8 cellular contexts compared by ENCODE assay signal in the genomic region with DNA sequence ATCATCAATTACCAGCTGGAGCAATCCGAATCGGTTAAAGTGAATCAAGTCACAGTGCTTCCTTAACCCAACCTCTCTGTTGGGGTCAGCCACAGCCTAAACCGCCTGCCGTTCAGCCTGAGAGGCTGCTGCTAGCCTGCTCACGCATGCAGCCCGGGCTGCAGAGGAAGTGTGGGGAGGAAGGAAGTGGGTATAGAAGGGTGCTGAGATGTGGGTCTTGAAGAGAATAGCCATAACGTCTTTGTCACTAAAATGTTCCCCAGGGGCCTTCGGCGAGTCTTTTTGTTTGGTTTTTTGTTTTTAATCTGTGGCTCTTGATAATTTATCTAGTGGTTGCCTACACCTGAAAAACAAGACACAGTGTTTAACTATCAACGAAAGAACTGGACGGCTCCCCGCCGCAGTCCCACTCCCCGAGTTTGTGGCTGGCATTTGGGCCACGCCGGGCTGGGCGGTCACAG. TPM values are rescaled to one million over a fixed set of nuclear protein-coding genes. Genes with fewer than 3 reads are reported as not detected.
DNase-seq lines count a peak whose midpoint lies in the region; ATAC-seq, FAIRE-seq and TF ChIP-seq lines count a peak whose summit lies in the region.

No MANE protein-coding gene starts in this region.

- H3K4me3 Mint-ChIP-seq in T-helper 17 cell = peak overlapping the region; percentile 97

- ATAC-seq in GM19395 (IDR thresholded peaks at IDR 0.05; ENCODE audit: unreplicated experiment) = peak; percentile 80
- ATAC-seq in HG03442 (IDR thresholded peaks at IDR 0.05; ENCODE audit: unreplicated experiment) = peak; percentile 75
- peak; percentile 81 for ATAC-seq in T-helper 17 cell

- no peak overlapping the region for H3K27ac ChIP-seq in kidney (ENCODE audit: low read depth in 2 of 2, low read length in 2 of 2)

- H3K36me3 Mint-ChIP-seq in T-helper 17 cell (ENCODE audit: low read depth) = peaks cover 9% of the 10 kb centered on the region

- in situ Hi-C loops in astrocyte of the cerebellum (cut with HindIII; ENCODE audit: low sequenced_read_pairs) = loop anchor here (25.0 kb wide), 1 partner anchor 344 kb away; no protein-coding TSS in a partner anchor

- H3K4me3 ChIP-seq in astrocyte of the cerebellum (ENCODE audit: low read depth, low read length) = peak overlapping the region; percentile 65
- peak overlapping the region; percentile 19 to 48 for H3K4me3 ChIP-seq in kidney (ENCODE audit: low read length in 2 of 2)

- H3K9me3 ChIP-seq in T-helper 17 cell (ENCODE audit: control insufficient read depth, low read length, poor library complexity, severe bottlenecking) (no peaks in the 10 kb centered on the region), kidney (ENCODE audit: control insufficient read depth in 1 of 2, low read length in 2 of 2) (no peaks in the 10 kb centered on the region)

- intact Hi-C loops in kidney (cut with DNase I) = no loop called here

- H3K9ac ChIP-seq in kidney (ENCODE audit: low read length in 2 of 2) = no peak overlapping the region

- TF ChIP-seq CTCF in astrocyte of the cerebellum (IDR thresholded peaks at IDR 0.05; ENCODE audit: low read depth, low read length, missing control alignments) = no peak
- TF ChIP-seq CTCF in kidney (IDR thresholded peaks at IDR 0.05; ENCODE audit: borderline replicate concordance, extremely low read depth, insufficient read depth) = no peak

- H3K4me1 Mint-ChIP-seq in T-helper 17 cell = peaks cover 48% of the 10 kb centered on the region

- DNase-seq in AML-193 (lab: John Stamatoyannopoulos, UW) (peak; percentile 83 to 88), T-helper 17 cell (peak; percentile 28 to 50 (median 46)), astrocyte of the cerebellum (ENCODE audit: low read depth) (no peak), kidney (peak; percentile 86), NCI-H187 treated with DMSO at 0.1 percent for 48 hours (lab: John Stamatoyannopoulos, UW) (no peak)
- DNase-seq in stimulated activated CD4-positive, alpha-beta T cell treated with anti-CD3 and anti-CD28 coated beads, Interleukin-4, amount 100 ng/mL, for 1 hour = peak; percentile 52

- peaks cover 0 to 7% of the 10 kb centered on the region in 2 donors for H3K4me1 ChIP-seq in kidney (ENCODE audit: control insufficient read depth in 1 of 2, insufficient read depth in 1 of 2, low read depth in 1 of 2, low read length in 2 of 2)

- FAIRE-seq in kidney (lab: Jason Lieb, UNC) = no peak

- H3K27ac Mint-ChIP-seq in T-helper 17 cell = peak overlapping the region; percentile 96

- no peaks in the 10 kb centered on the region for H3K36me3 ChIP-seq in kidney (ENCODE audit: control insufficient read depth in 1 of 2, insufficient read depth in 2 of 2, low read length in 2 of 2)

- H3K27me3 Mint-ChIP-seq in T-helper 17 cell = no peaks in the 10 kb centered on the region

RNA-seq across cellular contexts. Expression of a gene that starts 0.5 kb away (rescaled TPM):
- total RNA-seq in T-helper 17 cell (100 to 1,000 TPM; 227 to 237 TPM), kidney (23.5 TPM)
- polyA plus RNA-seq in kidney (ENCODE audit: insufficient read depth, low read depth, low replicate concordance) = 0.39 TPM

Comparison
In these comparisons a context has a peak if more than half of its experiments do, and no peak if none do; other contexts are left out.
1. DNase-seq: peak in AML-193 (2 of 2), T-helper 17 cell (3 of 3), kidney (single experiment) and stimulated activated CD4-positive, alpha-beta T cell treated with anti-CD3 and anti-CD28 coated beads, Interleukin-4, amount 100 ng/mL, for 1 hour (single experiment); none in astrocyte of the cerebellum (single experiment) and NCI-H187 treated with DMSO at 0.1 percent for 48 hours (single experiment).
2. Peak in every context shown above with its lines, with median percentiles within 50 percentile points of each other: ATAC-seq.